Comparison of ENCODE assay signal across 16 cellular contexts in genomic region chr2:211045025-211045424, GRCh38.
"Had no signal": no experiment of that assay in that cellular context is flagged by ENCODE, and none has a peak within 500 bp of the region (broad histone marks: within the 10 kb centered on the region; RNA-seq: fewer than 3 reads in every experiment).

No MANE protein-coding gene starts in this region.

- ATAC-seq: activated CD4-positive, alpha-beta T cell treated with anti-CD3 and anti-CD28 coated beads for 36 hours; naive thymus-derived CD4-positive, alpha-beta T cell had no signal

- H3K4me2 ChIP-seq: smooth muscle cell had no signal

- H3K4me1 ChIP-seq: right atrium auricular region, uterus had no signal

- DNase-seq: activated CD4-positive, alpha-beta memory T cell treated with anti-CD3 and anti-CD28 coated beads, Interleukin-2, amount 10 ng/mL, durations not matched to agents 7 days and 5 days; activated CD4-positive, alpha-beta T cell treated with anti-CD3 and anti-CD28 coated beads for 36 hours; activated gamma-delta T cell treated with Interleukin-2 at 50 U/mL for 16 hours; activated naive CD8-positive, alpha-beta T cell treated with anti-CD3 and anti-CD28 coated beads for 36 hours; activated T-cell treated with anti-CD3 and anti-CD28 coated beads, Interleukin-2, amount 50 U/mL, for 48 hours; brain microvascular endothelial cell; endodermal cell; hippocampal formation; naive thymus-derived CD4-positive, alpha-beta T cell; posterior cingulate gyrus; uterus; WERI-Rb-1 had no signal

- H3K36me3 ChIP-seq: brain microvascular endothelial cell, neutrophil, right atrium auricular region, uterus, WERI-Rb-1 had no signal

- H3K9me3 ChIP-seq: neutrophil, right atrium auricular region, uterus had no signal

- H3K27me3 ChIP-seq: brain microvascular endothelial cell, neutrophil, right atrium auricular region, uterus had no signal

- H3K4me3 ChIP-seq: lung, right atrium auricular region, smooth muscle cell, uterus had no signal

- H3K27ac ChIP-seq: brain microvascular endothelial cell, neutrophil, right atrium auricular region, uterus, WERI-Rb-1 had no signal
